21 cellular contexts compared by ENCODE assay signal in the genomic region with DNA sequence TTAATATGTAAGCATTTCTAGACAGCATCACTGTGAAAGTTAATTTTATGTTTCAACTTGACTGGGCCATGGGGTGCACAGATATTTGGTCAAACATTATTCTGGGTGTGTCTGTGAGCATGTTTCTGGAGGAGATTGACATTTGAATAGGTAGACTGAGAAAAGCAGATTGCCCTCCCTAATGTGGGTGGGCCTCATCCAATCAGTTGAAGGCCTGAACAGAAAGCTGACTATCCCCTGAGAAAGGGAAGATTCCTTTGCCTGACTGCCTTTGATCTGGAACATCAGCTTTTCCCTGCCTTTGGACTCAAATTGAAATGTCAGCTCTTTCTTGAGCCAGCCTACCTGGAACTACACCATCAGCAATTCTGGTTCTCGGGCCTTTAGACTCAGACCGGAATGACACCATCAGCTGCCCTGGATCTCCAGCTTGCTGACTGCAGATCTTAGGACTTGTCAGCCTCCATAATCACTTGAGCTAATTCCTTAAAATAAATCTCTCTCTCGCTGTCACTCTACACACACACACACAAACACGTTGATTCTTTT. TPM values are rescaled to one million over a fixed set of nuclear protein-coding genes. Genes with fewer than 3 reads are reported as not detected.
A peak's percentile ranks its signal among the peaks of the same experiment; 100 is the strongest.
DNase-seq lines count a peak whose midpoint lies in the region; ATAC-seq, FAIRE-seq and TF ChIP-seq lines count a peak whose summit lies in the region.
"Had no signal": no experiment of that assay in that cellular context is flagged by ENCODE, and none has a peak within 500 bp of the region (broad histone marks: within the 10 kb centered on the region; RNA-seq: fewer than 3 reads in every experiment).

No MANE protein-coding gene starts in this region.

- H3K4me3 Mint-ChIP-seq in type B pancreatic cell = no peak overlapping the region
- no peak overlapping the region for H3K4me3 Mint-ChIP-seq in activated CD4-positive, alpha-beta T cell treated with anti-CD3 and anti-CD28 coated beads, Interleukin-2, amount 10 ng/mL, durations not matched to agents 7 days and 5 days
- H3K4me3 Mint-ChIP-seq: CD4-positive, alpha-beta memory T cell; GM23338; H9; HFFc6 had no signal

- H3K4me1 ChIP-seq in HepG2 (ENCODE audit: insufficient read depth, low read length) (peaks cover 8% of the 10 kb centered on the region), right lobe of liver (no peaks in the 10 kb centered on the region), MM.1S (ENCODE audit: low read length) (peaks cover 22% of the 10 kb centered on the region), parathyroid adenoma (peaks cover 5% of the 10 kb centered on the region)

- H3F3A ChIP-seq in MM.1S (ENCODE audit: insufficient read depth, low read length) = no peaks in the 10 kb centered on the region

- POLR2A ChIA-PET in HepG2 (lab: Yijun Ruan, JAX) = no interaction called here
- POLR2A ChIA-PET in activated CD4-positive, alpha-beta T cell treated with anti-CD3 and anti-CD28 coated beads, Interleukin-2, amount 10 ng/mL, durations not matched to agents 7 days and 5 days (lab: Charles Lee) = no interaction called here

- H3K9ac ChIP-seq in HepG2 (ENCODE audit: insufficient read depth, low read depth, low read length) (no peak overlapping the region), MM.1S (ENCODE audit: low read length) (no peak overlapping the region), parathyroid adenoma (no peak overlapping the region)

- CTCF ChIA-PET in HepG2 (lab: Yijun Ruan, JAX; ENCODE audit: low intra/inter-chr PET ratio, low total read pairs) = no interaction called here
- CTCF ChIA-PET in activated CD4-positive, alpha-beta T cell treated with anti-CD3 and anti-CD28 coated beads, Interleukin-2, amount 10 ng/mL, durations not matched to agents 7 days and 5 days (lab: Charles Lee) = interaction anchor here (0.6 to 1.7 kb wide), 3 partner anchors 13 to 52 kb away, joined by 3 to 7 read pairs (median 6); no protein-coding TSS in a partner anchor

- peaks cover 13% of the 10 kb centered on the region for H3K9me3 ChIP-seq in HepG2 (ENCODE audit: low read length)
- peaks cover 0 to 1% (median 0%) of the 10 kb centered on the region in 4 donors for H3K9me3 ChIP-seq in right lobe of liver
- H3K9me3 ChIP-seq in MM.1S (replicated peaks; ENCODE audit: insufficient read depth, low read length) = no peaks in the 10 kb centered on the region
- H3K9me3 ChIP-seq in parathyroid adenoma (ENCODE audit: control insufficient read depth, low read length) = no peaks in the 10 kb centered on the region

- ATAC-seq in HepG2 (no peak), right lobe of liver (no peak)
- ATAC-seq: GM23338 had no signal

- no peak for TF ChIP-seq CTCF in HepG2 (CRISPR knock-in tag; IDR thresholded peaks at IDR 0.05)
- no peak for TF ChIP-seq CTCF in right lobe of liver (IDR thresholded peaks at IDR 0.05)
- no peak for TF ChIP-seq CTCF in MM.1S (IDR thresholded peaks at IDR 0.05; ENCODE audit: low read length)
- no peak for TF ChIP-seq CTCF in parathyroid adenoma (IDR thresholded peaks at IDR 0.05)
- TF ChIP-seq CTCF in type B pancreatic cell (conservative IDR thresholded peaks at IDR 0.05) = no peak

- no peaks in the 10 kb centered on the region for H3K9me2 ChIP-seq in MM.1S (replicated peaks; ENCODE audit: insufficient read depth, low read length)

- no peaks in the 10 kb centered on the region for H3K79me2 ChIP-seq in HepG2 (ENCODE audit: insufficient read depth, low read length)
- H3K79me2 ChIP-seq in MM.1S (ENCODE audit: low read length) = no peaks in the 10 kb centered on the region
- no peaks in the 10 kb centered on the region for H3K79me2 ChIP-seq in parathyroid adenoma

- no peak overlapping the region for H3K27ac ChIP-seq in HepG2 (ENCODE audit: extremely low read length, insufficient read depth, low read length)
- no peak overlapping the region for H3K27ac ChIP-seq in right lobe of liver
- no peak overlapping the region for H3K27ac ChIP-seq in MM.1S (ENCODE audit: low read length)
- no peak overlapping the region for H3K27ac ChIP-seq in parathyroid adenoma

- H3K27me3 Mint-ChIP-seq in type B pancreatic cell = peaks cover 72% of the 10 kb centered on the region
- H3K27me3 Mint-ChIP-seq in activated CD4-positive, alpha-beta T cell treated with anti-CD3 and anti-CD28 coated beads, Interleukin-2, amount 10 ng/mL, durations not matched to agents 7 days and 5 days = peaks cover 72% of the 10 kb centered on the region

- no peaks in the 10 kb centered on the region for H3K36me3 ChIP-seq in HepG2 (replicated peaks in 1 of 2; ENCODE audit: control insufficient read depth in 1 of 2, insufficient read depth in 2 of 2, low read length in 2 of 2)
- no peaks in the 10 kb centered on the region for H3K36me3 ChIP-seq in right lobe of liver
- H3K36me3 ChIP-seq in MM.1S (replicated peaks; ENCODE audit: insufficient read depth, low read length) = no peaks in the 10 kb centered on the region
- no peaks in the 10 kb centered on the region for H3K36me3 ChIP-seq in parathyroid adenoma (ENCODE audit: control insufficient read depth, insufficient read depth, low read length)

- no peaks in the 10 kb centered on the region for H3K36me3 Mint-ChIP-seq in type B pancreatic cell
- peaks cover 2% of the 10 kb centered on the region for H3K36me3 Mint-ChIP-seq in activated CD4-positive, alpha-beta T cell treated with anti-CD3 and anti-CD28 coated beads, Interleukin-2, amount 10 ng/mL, durations not matched to agents 7 days and 5 days (ENCODE audit: low read depth)
- H3K36me3 Mint-ChIP-seq: CD4-positive, alpha-beta memory T cell had no signal

- FAIRE-seq in HepG2 (lab: Jason Lieb, UNC) = no peak
- FAIRE-seq: GM12892 had no signal

- DNase-seq in HepG2 (ENCODE audit: low spot score) = no peak
- no peak for DNase-seq in right lobe of liver
- DNase-seq in MM.1S = peak; percentile 15
- peak; percentile 74 for DNase-seq in RPMI8226
- no peak for DNase-seq in type B pancreatic cell (ENCODE audit: extremely low spot score, unreplicated experiment)
- no peak for DNase-seq in cerebellum (ENCODE audit: low spot score)
- no peak for DNase-seq in activated CD4-positive, alpha-beta T cell treated with anti-CD3 and anti-CD28 coated beads, Interleukin-2, amount 10 ng/mL, durations not matched to agents 7 days and 5 days
- DNase-seq: 8988T, C1 segment of cervical spinal cord, Calu3, COR-L47, DMS79 treated with DMSO at 0.1 percent for 48 hours, GF-D8, H9 had no signal

- intact Hi-C loops in HepG2 (cut with micrococcal nuclease; ENCODE audit: unreplicated experiment) = no loop called here
- intact Hi-C loops in right lobe of liver (cut with DNase I) = loop anchor here in 1 of 2 donors (10.0 kb wide), 1 partner anchor 121 kb away; no protein-coding TSS in a partner anchor

- H3K4me3 ChIP-seq in HepG2 (replicated peaks in 1 of 3; ENCODE audit: insufficient read depth in 1 of 3, low read depth in 2 of 3, low read length in 3 of 3) = no peak overlapping the region
- H3K4me3 ChIP-seq in right lobe of liver = no peak overlapping the region
- H3K4me3 ChIP-seq in MM.1S (ENCODE audit: low read length) = no peak overlapping the region
- H3K4me3 ChIP-seq in parathyroid adenoma (ENCODE audit: low read depth, low read length) = no peak overlapping the region
- H3K4me3 ChIP-seq: GM23338 had no signal

- BruUV-seq in HepG2 (replicated peaks; lab: Mats Ljungman, UMichigan) = no TSS peak

- no peak overlapping the region for H3K27ac Mint-ChIP-seq in type B pancreatic cell
- no peak overlapping the region for H3K27ac Mint-ChIP-seq in activated CD4-positive, alpha-beta T cell treated with anti-CD3 and anti-CD28 coated beads, Interleukin-2, amount 10 ng/mL, durations not matched to agents 7 days and 5 days
- H3K27ac Mint-ChIP-seq: GM23338, H9, HFFc6 had no signal

- H4K20me1 ChIP-seq in HepG2 (ENCODE audit: insufficient read depth, low read length) (no peaks in the 10 kb centered on the region), MM.1S (ENCODE audit: insufficient read depth, low read length) (no peaks in the 10 kb centered on the region)

- TF ChIP-seq EP300 in HepG2 (IDR thresholded peaks at IDR 0.05; ENCODE audit: low read depth in 2 of 2, low read length in 2 of 2) (no peak), HepG2 (CRISPR knock-in tag; IDR thresholded peaks at IDR 0.05; ENCODE audit: borderline replicate concordance) (no peak)

- in situ Hi-C loops in HepG2 (cut with HindIII; ENCODE audit: extremely low pct_ligation_motif_present, low pct_unique_long_range_greater_than_20kb) = loop anchor here (5.0 to 10.0 kb wide), 2 partner anchors 114 to 1071 kb away; no protein-coding TSS in a partner anchor

- no peak overlapping the region for H3K4me2 ChIP-seq in HepG2 (ENCODE audit: low read depth, low read length)
- peak overlapping the region; percentile 28; the same call in 1 of the 2 replicates for H3K4me2 ChIP-seq in MM.1S (ENCODE audit: low read depth, low read length)
- no peak overlapping the region for H3K4me2 ChIP-seq in parathyroid adenoma (ENCODE audit: low read length)
- H3K4me2 ChIP-seq: GM23338 had no signal

- H3K27me3 ChIP-seq in HepG2 (ENCODE audit: control insufficient read depth in 1 of 2, insufficient read depth in 2 of 2, low read length in 2 of 2) (peaks cover 0 to 7% of the 10 kb centered on the region in 2 experiments; a peak in 1 of 5 replicates), right lobe of liver (peaks cover 0 to 4% of the 10 kb centered on the region in 2 donors), MM.1S (replicated peaks; ENCODE audit: insufficient read depth, low read length) (no peaks in the 10 kb centered on the region), parathyroid adenoma (ENCODE audit: control insufficient read depth, insufficient read depth, low read length) (no peaks in the 10 kb centered on the region)

- TF ChIP-seq POLR2A in HepG2 (IDR thresholded peaks at IDR 0.05; ENCODE audit: insufficient read depth in 1 of 2, low read depth in 2 of 2, low read length in 2 of 2) (no peak), right lobe of liver (IDR thresholded peaks at IDR 0.05) (no peak)

- no peaks in the 10 kb centered on the region for H3K9me3 Mint-ChIP-seq in type B pancreatic cell
- peaks cover 6% of the 10 kb centered on the region for H3K9me3 Mint-ChIP-seq in activated CD4-positive, alpha-beta T cell treated with anti-CD3 and anti-CD28 coated beads, Interleukin-2, amount 10 ng/mL, durations not matched to agents 7 days and 5 days

- WGBS in HepG2 (ENCODE audit: low lambda C conversion rate) = 3% methylated on average over 4 of the region's 4 CpGs
- 79% methylated on average over 4 of the region's 4 CpGs for WGBS in right lobe of liver (ENCODE audit: insufficient coverage, low coverage, low lambda C conversion rate, missing lambda C conversion rate)

- H3K4me1 Mint-ChIP-seq in type B pancreatic cell (ENCODE audit: unreplicated experiment) = peaks cover 4% of the 10 kb centered on the region
- peaks cover 8% of the 10 kb centered on the region for H3K4me1 Mint-ChIP-seq in activated CD4-positive, alpha-beta T cell treated with anti-CD3 and anti-CD28 coated beads, Interleukin-2, amount 10 ng/mL, durations not matched to agents 7 days and 5 days

- H2AFZ ChIP-seq in HepG2 (ENCODE audit: low read length) = no peak overlapping the region
- no peak overlapping the region for H2AFZ ChIP-seq in MM.1S (ENCODE audit: low read length)
- peak overlapping the region; percentile 12 for H2AFZ ChIP-seq in parathyroid adenoma
- H2AFZ ChIP-seq: GM23338 had no signal

- no peak for TF ChIP-seq RAD21 in HepG2 (CRISPR knock-in tag; IDR thresholded peaks at IDR 0.05)

RNA-seq across cellular contexts. Expression of gene RPP30, which starts 5.7 kb away (rescaled TPM):
- total RNA-seq in HepG2 (2016; rRNA removed; fragmentation: Illumina TruSeq; extraction: Trizol) (65.0 and 91.5 TPM in 2 replicates), right lobe of liver (10 to 100 TPM; 10.1 to 16.8 (median 12.8) TPM), type B pancreatic cell (ENCODE audit: low replicate concordance) (38.7 and 58.0 TPM in 2 replicates), cerebellum (51.4 TPM)
- total RNA-seq in HepG2 (2016; cell fraction: cytosol; rRNA removed; fragmentation: Illumina TruSeq; extraction: Trizol; ENCODE audit: low read depth) = 18.3 and 20.1 TPM in 2 replicates
- 67.6 and 98.6 TPM in 2 replicates for total RNA-seq in HepG2 (2016; cell fraction: insoluble cytoplasmic fraction; rRNA removed; fragmentation: Illumina TruSeq; extraction: Trizol)
- total RNA-seq in HepG2 (2016; cell fraction: membrane; rRNA removed; fragmentation: Illumina TruSeq; extraction: Trizol) = 26.0 and 27.0 TPM in 2 replicates
- 37.4 and 38.2 TPM in 2 replicates for total RNA-seq in HepG2 (2016; cell fraction: nucleus; rRNA removed; fragmentation: Illumina TruSeq; extraction: Trizol)
- 17.6 and 27.1 TPM in 2 replicates for polyA plus RNA-seq in HepG2 (2011; rRNA removed)
- 10.7 and 13.9 TPM in 2 replicates for polyA plus RNA-seq in HepG2 (2011; cell fraction: cytosol; rRNA removed)
- polyA plus RNA-seq in HepG2 (2011; cell fraction: nucleus; rRNA removed) = 16.3 and 18.7 TPM in 2 replicates
- 22.4 and 34.0 TPM in 2 replicates for polyA plus RNA-seq in HepG2 (2012)
- polyA plus RNA-seq in HepG2 (2016; cell fraction: cytosol; fragmentation: Illumina TruSeq; extraction: Trizol; ENCODE audit: low read depth) = 20.0 and 21.0 TPM in 2 replicates
- 82.9 and 97.7 TPM in 2 replicates for polyA plus RNA-seq in HepG2 (2016; cell fraction: insoluble cytoplasmic fraction; fragmentation: Illumina TruSeq; extraction: Trizol; ENCODE audit: low read depth)
- polyA plus RNA-seq in HepG2 (2016; cell fraction: membrane; fragmentation: Illumina TruSeq; extraction: Trizol; ENCODE audit: low read depth) = 21.4 and 21.6 TPM in 2 replicates
- polyA plus RNA-seq in HepG2 (2016; cell fraction: nucleus; fragmentation: Illumina TruSeq; extraction: Trizol; ENCODE audit: insufficient read depth, low read depth) = 50.0 and 51.4 TPM in 2 replicates
- 9.4 and 24.9 TPM in 2 replicates for polyA minus RNA-seq in HepG2 (2011; rRNA and poly(A)+ RNA removed; ENCODE audit: low replicate concordance)
- 12.2 and 16.1 TPM in 2 replicates for polyA minus RNA-seq in HepG2 (2011; cell fraction: cytosol; rRNA and poly(A)+ RNA removed)
- 33.6 and 36.3 TPM in 2 replicates for polyA minus RNA-seq in HepG2 (2011; cell fraction: nucleus; rRNA and poly(A)+ RNA removed)
- total RNA-seq in activated CD4-positive, alpha-beta T cell treated with anti-CD3 and anti-CD28 coated beads, Interleukin-2, amount 10 ng/mL, durations not matched to agents 7 days and 5 days = 10 to 100 TPM; 48.9 to 60.2 TPM

RNA-seq across cellular contexts. Expression of gene HTR7, which starts 8.3 kb away (rescaled TPM):
- total RNA-seq in HepG2 (2016; rRNA removed; fragmentation: Illumina TruSeq; extraction: Trizol) (0.04 TPM in 1 of 2 replicates, not detected in the other), right lobe of liver (under 1 TPM in 5 of 6 experiments, not detected in 1; 0.07 to 0.43 (median 0.19) TPM), type B pancreatic cell (ENCODE audit: low replicate concordance) (0.31 and 2.3 TPM in 2 replicates), cerebellum (2.2 TPM)
- not detected in 2 replicates for total RNA-seq in HepG2 (2016; cell fraction: cytosol; rRNA removed; fragmentation: Illumina TruSeq; extraction: Trizol; ENCODE audit: low read depth)
- total RNA-seq in HepG2 (2016; cell fraction: insoluble cytoplasmic fraction; rRNA removed; fragmentation: Illumina TruSeq; extraction: Trizol) = 0.04 TPM in 1 of 2 replicates, not detected in the other
- total RNA-seq in HepG2 (2016; cell fraction: membrane; rRNA removed; fragmentation: Illumina TruSeq; extraction: Trizol) = 0.06 TPM in 1 of 2 replicates, not detected in the other
- total RNA-seq in HepG2 (2016; cell fraction: nucleus; rRNA removed; fragmentation: Illumina TruSeq; extraction: Trizol) = not detected in 2 replicates
- polyA plus RNA-seq in HepG2 (2011; rRNA removed) = 0.09 TPM in 1 of 2 replicates, not detected in the other
- polyA plus RNA-seq in HepG2 (2011; cell fraction: cytosol; rRNA removed) = 0.03 and 0.04 TPM in 2 replicates
- not detected in 2 replicates for polyA plus RNA-seq in HepG2 (2011; cell fraction: nucleus; rRNA removed)
- not detected in 2 replicates for polyA plus RNA-seq in HepG2 (2012)
- not detected in 2 replicates for polyA plus RNA-seq in HepG2 (2016; cell fraction: cytosol; fragmentation: Illumina TruSeq; extraction: Trizol; ENCODE audit: low read depth)
- not detected in 2 replicates for polyA plus RNA-seq in HepG2 (2016; cell fraction: insoluble cytoplasmic fraction; fragmentation: Illumina TruSeq; extraction: Trizol; ENCODE audit: low read depth)
- polyA plus RNA-seq in HepG2 (2016; cell fraction: membrane; fragmentation: Illumina TruSeq; extraction: Trizol; ENCODE audit: low read depth) = 0.07 TPM in 1 of 2 replicates, not detected in the other
- not detected in 2 replicates for polyA plus RNA-seq in HepG2 (2016; cell fraction: nucleus; fragmentation: Illumina TruSeq; extraction: Trizol; ENCODE audit: insufficient read depth, low read depth)
- 0.04 and 0.28 TPM in 2 replicates for polyA minus RNA-seq in HepG2 (2011; rRNA and poly(A)+ RNA removed; ENCODE audit: low replicate concordance)
- polyA minus RNA-seq in HepG2 (2011; cell fraction: cytosol; rRNA and poly(A)+ RNA removed) = not detected in 2 replicates
- polyA minus RNA-seq in HepG2 (2011; cell fraction: nucleus; rRNA and poly(A)+ RNA removed) = not detected in 2 replicates
- not detected for total RNA-seq in activated CD4-positive, alpha-beta T cell treated with anti-CD3 and anti-CD28 coated beads, Interleukin-2, amount 10 ng/mL, durations not matched to agents 7 days and 5 days
- total RNA-seq: A673; CD4-positive, alpha-beta memory T cell; G401 had no signal
- polyA plus RNA-seq: CD4-positive, alpha-beta memory T cell had no signal

RNA-seq across cellular contexts. Expression of gene ANKRD1, which starts 54.8 kb away (rescaled TPM):
- total RNA-seq in HepG2 (2016; rRNA removed; fragmentation: Illumina TruSeq; extraction: Trizol) (19.4 and 26.4 TPM in 2 replicates), right lobe of liver (1 to 10 TPM in 3 of 6 experiments, under 1 TPM in 2, not detected in 1; 0.34 to 5.0 (median 4.7) TPM), type B pancreatic cell (ENCODE audit: low replicate concordance) (2.1 and 3.3 TPM in 2 replicates), cerebellum (not detected)
- total RNA-seq in HepG2 (2016; cell fraction: cytosol; rRNA removed; fragmentation: Illumina TruSeq; extraction: Trizol; ENCODE audit: low read depth) = 6.3 and 6.9 TPM in 2 replicates
- 19.5 and 30.2 TPM in 2 replicates for total RNA-seq in HepG2 (2016; cell fraction: insoluble cytoplasmic fraction; rRNA removed; fragmentation: Illumina TruSeq; extraction: Trizol)
- 11.3 and 14.1 TPM in 2 replicates for total RNA-seq in HepG2 (2016; cell fraction: membrane; rRNA removed; fragmentation: Illumina TruSeq; extraction: Trizol)
- total RNA-seq in HepG2 (2016; cell fraction: nucleus; rRNA removed; fragmentation: Illumina TruSeq; extraction: Trizol) = 12.6 and 13.8 TPM in 2 replicates
- polyA plus RNA-seq in HepG2 (2011; rRNA removed) = 30.2 and 41.8 TPM in 2 replicates
- polyA plus RNA-seq in HepG2 (2011; cell fraction: cytosol; rRNA removed) = 30.2 and 31.0 TPM in 2 replicates
- 21.7 and 24.5 TPM in 2 replicates for polyA plus RNA-seq in HepG2 (2011; cell fraction: nucleus; rRNA removed)
- 10.9 and 13.5 TPM in 2 replicates for polyA plus RNA-seq in HepG2 (2012)
- 1.7 and 2.0 TPM in 2 replicates for polyA plus RNA-seq in HepG2 (2016; cell fraction: cytosol; fragmentation: Illumina TruSeq; extraction: Trizol; ENCODE audit: low read depth)
- 21.2 and 22.2 TPM in 2 replicates for polyA plus RNA-seq in HepG2 (2016; cell fraction: insoluble cytoplasmic fraction; fragmentation: Illumina TruSeq; extraction: Trizol; ENCODE audit: low read depth)
- 3.4 TPM in 2 replicates for polyA plus RNA-seq in HepG2 (2016; cell fraction: membrane; fragmentation: Illumina TruSeq; extraction: Trizol; ENCODE audit: low read depth)
- polyA plus RNA-seq in HepG2 (2016; cell fraction: nucleus; fragmentation: Illumina TruSeq; extraction: Trizol; ENCODE audit: insufficient read depth, low read depth) = 20.2 and 20.8 TPM in 2 replicates
- 0.09 and 24.0 TPM in 2 replicates for polyA minus RNA-seq in HepG2 (2011; rRNA and poly(A)+ RNA removed; ENCODE audit: low replicate concordance)
- 29.2 and 42.8 TPM in 2 replicates for polyA minus RNA-seq in HepG2 (2011; cell fraction: cytosol; rRNA and poly(A)+ RNA removed)
- polyA minus RNA-seq in HepG2 (2011; cell fraction: nucleus; rRNA and poly(A)+ RNA removed) = 23.3 and 24.9 TPM in 2 replicates
- total RNA-seq in activated CD4-positive, alpha-beta T cell treated with anti-CD3 and anti-CD28 coated beads, Interleukin-2, amount 10 ng/mL, durations not matched to agents 7 days and 5 days = not detected
- total RNA-seq: A673; CD4-positive, alpha-beta memory T cell; GM23338 had no signal
- polyA plus RNA-seq: CD4-positive, alpha-beta memory T cell had no signal

Comparison
In these comparisons a context has a peak if more than half of its experiments do, and no peak if none do; other contexts are left out.
1. DNase-seq: peak in MM.1S (single experiment) and RPMI8226 (single experiment); none in HepG2 (single experiment), right lobe of liver (0 of 3), type B pancreatic cell (single experiment), cerebellum (single experiment) and activated CD4-positive, alpha-beta T cell treated with anti-CD3 and anti-CD28 coated beads, Interleukin-2, amount 10 ng/mL, durations not matched to agents 7 days and 5 days (single experiment).